Comparison of ENCODE assay signal across 11 cellular contexts in the genomic region with DNA sequence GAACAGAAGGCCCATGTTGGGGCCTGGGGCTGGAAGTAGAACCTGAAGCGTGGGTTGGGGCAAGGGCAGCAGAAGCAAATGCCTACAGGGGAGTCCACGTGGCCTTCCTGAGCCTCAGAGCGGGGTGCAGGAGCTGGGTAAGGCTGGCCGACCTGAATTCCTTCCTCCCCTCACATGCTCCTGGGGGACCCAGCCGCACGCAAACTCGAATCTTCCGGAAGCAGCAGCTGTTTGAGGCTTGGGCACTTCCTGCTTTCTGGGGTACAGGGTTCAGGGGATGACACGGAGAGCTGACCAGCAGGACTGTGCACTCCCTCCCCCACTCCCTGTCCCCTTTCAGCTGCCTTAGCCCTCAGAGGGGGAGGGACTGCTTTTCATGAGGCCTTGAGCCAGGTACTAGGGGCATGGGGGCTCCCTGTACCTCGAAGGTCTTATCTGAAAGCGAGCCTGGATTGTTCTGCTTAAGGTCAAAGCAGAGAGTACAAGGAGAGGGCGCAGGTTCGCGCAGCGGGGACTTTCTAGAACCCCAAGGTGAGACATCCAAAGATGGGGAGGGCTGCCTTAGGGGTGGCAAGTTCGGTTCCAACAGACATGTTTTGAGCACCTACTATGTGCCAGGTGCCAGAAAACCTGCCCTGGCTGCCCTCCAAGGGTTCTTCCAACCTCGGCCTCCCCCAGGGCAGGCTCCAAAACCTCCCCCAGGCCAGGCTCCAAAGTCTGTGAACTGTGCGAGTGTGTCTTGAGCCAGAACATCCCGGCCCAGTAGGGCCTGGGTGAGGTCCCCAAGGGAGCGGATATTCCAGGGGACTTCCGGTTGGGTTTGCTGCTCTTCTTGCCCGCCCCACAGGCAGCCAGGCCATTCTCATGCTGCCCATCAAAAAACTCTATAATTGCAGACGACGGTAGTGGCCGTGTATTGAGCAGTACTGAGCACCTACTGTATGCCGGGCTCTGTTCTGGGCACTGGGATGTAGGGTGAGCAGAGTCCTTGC. TPM values are rescaled to one million over a fixed set of nuclear protein-coding genes. Genes with fewer than 3 reads are reported as not detected.
A peak's percentile ranks its signal among the peaks of the same experiment; 100 is the strongest.
DNase-seq lines count a peak whose midpoint lies in the region; ATAC-seq and TF ChIP-seq lines count a peak whose summit lies in the region.
"Had no signal": no experiment of that assay in that cellular context is flagged by ENCODE, and none has a peak within 500 bp of the region (broad histone marks: within the 10 kb centered on the region; RNA-seq: fewer than 3 reads in every experiment).

No MANE protein-coding gene starts in this region.

- peak overlapping the region; percentile 20 to 90 (median 75) for H3K27ac ChIP-seq in esophagus squamous epithelium
- H3K27ac ChIP-seq in sigmoid colon = peak overlapping the region; percentile 31 to 52 (median 42)

- ATAC-seq in GM19452 (IDR thresholded peaks at IDR 0.05; ENCODE audit: unreplicated experiment) = no peak
- ATAC-seq in GM21447 (IDR thresholded peaks at IDR 0.05; ENCODE audit: unreplicated experiment) = no peak
- ATAC-seq in HG03457 (IDR thresholded peaks at IDR 0.05; ENCODE audit: unreplicated experiment) = no peak

- TF ChIP-seq CTCF in GM13977 (IDR thresholded peaks at IDR 0.05; ENCODE audit: extremely low read depth, insufficient read depth, missing control alignments) (no peak), esophagus squamous epithelium (IDR thresholded peaks at IDR 0.05) (no peak), sigmoid colon (IDR thresholded peaks at IDR 0.05) (no peak)

- H3K9me3 ChIP-seq in esophagus squamous epithelium = no peaks in the 10 kb centered on the region
- H3K9me3 ChIP-seq in sigmoid colon = no peaks in the 10 kb centered on the region

- H3K4me3 ChIP-seq in esophagus squamous epithelium (peak overlapping the region in 2 of 4 donors; percentile 19 to 57), sigmoid colon (peak overlapping the region in 1 of 4 donors; percentile 31)

- DNase-seq in GM13977 (ENCODE audit: low spot score) (peak; percentile 48), NOMO-1 treated with DMSO at 0.1 percent for 48 hours (lab: John Stamatoyannopoulos, UW; ENCODE audit: unreplicated experiment) (peak; percentile 83), esophagus squamous epithelium (lab: John Stamatoyannopoulos, UW) (no peak), sigmoid colon (peak; percentile 74), SK-N-DZ (ENCODE audit: low spot score) (no peak)
- DNase-seq: natural killer cell had no signal

- in situ Hi-C loops in GM13977 (cut with MboI; ENCODE audit: low pct_unique_long_range_greater_than_20kb, low sequenced_read_pairs, unreplicated experiment) = no loop called here

- WGBS in esophagus squamous epithelium, 2 donors = 69 to 72% methylated on average over 9 to 11 of the region's 26 CpGs
- 74 to 81% methylated on average over 26 of the region's 26 CpGs for WGBS in sigmoid colon, 2 donors

- TF ChIP-seq POLR2A in esophagus squamous epithelium (IDR thresholded peaks at IDR 0.05) (peak in 1 of 4 donors; percentile 18), sigmoid colon (IDR thresholded peaks at IDR 0.05) (no peak)

- TF ChIP-seq EP300 in sigmoid colon (IDR thresholded peaks at IDR 0.05) = no peak

- intact Hi-C loops in esophagus squamous epithelium (cut with DNase I) = loop anchor here (5.0 to 10.0 kb wide), 2 partner anchors 115 to 318 kb away; no protein-coding TSS in a partner anchor
- intact Hi-C loops in sigmoid colon (cut with DNase I) = no loop called here

- H3K36me3 ChIP-seq in esophagus squamous epithelium (no peaks in the 10 kb centered on the region), sigmoid colon (no peaks in the 10 kb centered on the region)

- peaks cover 0 to 10% (median 0%) of the 10 kb centered on the region in 4 donors for H3K27me3 ChIP-seq in esophagus squamous epithelium
- peaks cover 0 to 11% (median 0%) of the 10 kb centered on the region in 3 donors for H3K27me3 ChIP-seq in sigmoid colon

- H3K4me1 ChIP-seq in esophagus squamous epithelium = peaks cover 12 to 39% (median 23%) of the 10 kb centered on the region in 3 donors
- no peaks in the 10 kb centered on the region for H3K4me1 ChIP-seq in sigmoid colon

RNA-seq across cellular contexts. Expression of gene NCF4, which starts 1.7 kb away (rescaled TPM):
- total RNA-seq in esophagus squamous epithelium (10 to 100 TPM in 2 of 4 donors, 1 to 10 TPM in 2; 2.1 to 15.1 (median 8.4) TPM), sigmoid colon (10 to 100 TPM; 13.5 to 19.3 (median 14.8) TPM)
- polyA plus RNA-seq in sigmoid colon = 10 to 100 TPM; 25.2 to 35.8 (median 28.0) TPM
- polyA plus RNA-seq in SK-N-DZ (2014; cell fraction: cytosol; rRNA removed) = not detected in 2 replicates
- polyA plus RNA-seq in SK-N-DZ (2014; cell fraction: nucleus; rRNA removed) = not detected in 2 replicates
- total RNA-seq: fibroblast of lung, M059J had no signal
- polyA plus RNA-seq: fibroblast of lung had no signal

RNA-seq across cellular contexts. Expression of gene PVALB, which starts 45.7 kb away (rescaled TPM):
- total RNA-seq in esophagus squamous epithelium = not detected
- total RNA-seq in sigmoid colon = not detected
- polyA plus RNA-seq in sigmoid colon = not detected
- polyA plus RNA-seq in SK-N-DZ (2014; cell fraction: cytosol; rRNA removed) = not detected in 2 replicates
- polyA plus RNA-seq in SK-N-DZ (2014; cell fraction: nucleus; rRNA removed) = not detected in 2 replicates
- total RNA-seq: fibroblast of lung, M059J had no signal
- polyA plus RNA-seq: fibroblast of lung had no signal

RNA-seq across cellular contexts. Expression of gene CSF2RB, which starts 50.9 kb away (rescaled TPM):
- total RNA-seq in esophagus squamous epithelium (1 to 10 TPM; 1.5 to 6.1 (median 2.9) TPM), sigmoid colon (1 to 10 TPM; 3.0 to 5.0 (median 3.9) TPM)
- polyA plus RNA-seq in sigmoid colon = 10 to 100 TPM in 1 of 3 donors, 1 to 10 TPM in 1, under 1 TPM in 1; 0.60 to 11.4 (median 3.7) TPM
- polyA plus RNA-seq in SK-N-DZ (2014; cell fraction: cytosol; rRNA removed) = not detected in 2 replicates
- polyA plus RNA-seq in SK-N-DZ (2014; cell fraction: nucleus; rRNA removed) = not detected in 2 replicates
- total RNA-seq: fibroblast of lung had no signal
- polyA plus RNA-seq: fibroblast of lung had no signal

Comparison
In these comparisons a context has a peak if more than half of its experiments do, and no peak if none do; other contexts are left out.
1. DNase-seq: peak in GM13977 (single experiment), NOMO-1 treated with DMSO at 0.1 percent for 48 hours (single experiment) and sigmoid colon (single experiment); none in esophagus squamous epithelium (single experiment) and SK-N-DZ (single experiment).